ENCODE assay signal across 3 cellular contexts in the genomic region with DNA sequence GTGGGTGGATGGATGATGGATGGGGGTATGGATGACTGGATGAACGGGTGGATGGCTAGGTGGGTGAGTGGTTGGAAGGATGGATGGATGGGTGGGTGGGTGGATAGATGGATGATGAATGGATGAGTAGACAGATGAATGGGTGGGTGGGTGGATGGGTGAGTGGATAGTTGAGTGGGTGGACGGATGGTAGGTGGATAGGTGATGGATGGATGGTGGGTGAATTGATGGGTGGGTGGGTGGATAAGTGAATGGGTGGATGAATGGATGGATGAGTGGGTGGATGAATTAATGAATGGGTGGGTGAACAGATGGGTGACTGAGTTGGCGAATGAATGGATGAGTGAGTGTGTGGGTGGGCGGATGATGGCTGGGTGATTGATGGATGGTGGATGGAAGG.
TF ChIP-seq lines count a peak whose summit lies in the region.

No MANE protein-coding gene starts in this region.

TF ChIP-seq in HEK293, 187 proteins besides CTCF, POLR2A, EP300 and RAD21:
- TF ChIP-seq EGR2 (tag by site-specific recombination; IDR thresholded peaks at IDR 0.05; ENCODE audit: low read depth) (peak; percentile 100), ZFHX2 (tag by site-specific recombination; conservative IDR thresholded peaks at IDR 0.05) (peak; percentile 100), MZF1 (tag by site-specific recombination; IDR thresholded peaks at IDR 0.05; ENCODE audit: borderline replicate concordance) (no peak), SP2 (tag by site-specific recombination; IDR thresholded peaks at IDR 0.05) (0 out of 2 replicates have a peak, but pooled peaks have one; percentile 12)

TF ChIP-seq in IMR-90, 13 proteins besides CTCF, POLR2A, EP300 and RAD21:
- TF ChIP-seq CHD1 (IDR thresholded peaks at IDR 0.05; ENCODE audit: low read depth, low read length) = no peak
- TF ChIP-seq CEBPB (IDR thresholded peaks at IDR 0.05; ENCODE audit: low read depth, low read length) = no peak
- TF ChIP-seq, protein P1, sequence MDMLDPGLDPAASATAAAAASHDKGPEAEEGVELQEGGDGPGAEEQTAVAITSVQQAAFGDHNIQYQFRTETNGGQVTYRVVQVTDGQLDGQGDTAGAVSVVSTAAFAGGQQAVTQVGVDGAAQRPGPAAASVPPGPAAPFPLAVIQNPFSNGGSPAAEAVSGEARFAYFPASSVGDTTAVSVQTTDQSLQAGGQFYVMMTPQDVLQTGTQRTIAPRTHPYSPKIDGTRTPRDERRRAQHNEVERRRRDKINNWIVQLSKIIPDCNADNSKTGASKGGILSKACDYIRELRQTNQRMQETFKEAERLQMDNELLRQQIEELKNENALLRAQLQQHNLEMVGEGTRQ (IDR thresholded peaks at IDR 0.05; ENCODE audit: low read depth, low read length) = no peak
- TF ChIP-seq MAZ (IDR thresholded peaks at IDR 0.05; ENCODE audit: borderline replicate concordance, low read depth, low read length) = no peak
- TF ChIP-seq, protein P2, sequence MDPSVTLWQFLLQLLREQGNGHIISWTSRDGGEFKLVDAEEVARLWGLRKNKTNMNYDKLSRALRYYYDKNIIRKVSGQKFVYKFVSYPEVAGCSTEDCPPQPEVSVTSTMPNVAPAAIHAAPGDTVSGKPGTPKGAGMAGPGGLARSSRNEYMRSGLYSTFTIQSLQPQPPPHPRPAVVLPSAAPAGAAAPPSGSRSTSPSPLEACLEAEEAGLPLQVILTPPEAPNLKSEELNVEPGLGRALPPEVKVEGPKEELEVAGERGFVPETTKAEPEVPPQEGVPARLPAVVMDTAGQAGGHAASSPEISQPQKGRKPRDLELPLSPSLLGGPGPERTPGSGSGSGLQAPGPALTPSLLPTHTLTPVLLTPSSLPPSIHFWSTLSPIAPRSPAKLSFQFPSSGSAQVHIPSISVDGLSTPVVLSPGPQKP (IDR thresholded peaks at IDR 0.05; ENCODE audit: borderline replicate concordance, low read depth, low read length) = no peak
- no peak for TF ChIP-seq RFX5 (IDR thresholded peaks at IDR 0.05; ENCODE audit: low read depth, low read length)
- TF ChIP-seq MAFK (IDR thresholded peaks at IDR 0.05; ENCODE audit: low read depth, low read length) = no peak
- no peak for TF ChIP-seq SMC3 (IDR thresholded peaks at IDR 0.05; ENCODE audit: low read depth, low read length)
- no peak for TF ChIP-seq RCOR1 (IDR thresholded peaks at IDR 0.05; ENCODE audit: insufficient replicate concordance, low read length)
- TF ChIP-seq BHLHE40 (IDR thresholded peaks at IDR 0.05; ENCODE audit: low read depth, low read length) = no peak
- TF ChIP-seq FOS (IDR thresholded peaks at IDR 0.05; ENCODE audit: low read depth, low read length) = no peak
- no peak for TF ChIP-seq MXI1 (IDR thresholded peaks at IDR 0.05; ENCODE audit: borderline replicate concordance, low read depth, low read length)
- TF ChIP-seq NFE2L2 (IDR thresholded peaks at IDR 0.05; ENCODE audit: low read depth, low read length) = no peak

TF ChIP-seq in K562, 482 proteins besides CTCF, POLR2A, EP300 and RAD21:
- TF ChIP-seq EGR1 (conservative IDR thresholded peaks at IDR 0.05) = peak; percentile 92
- TF ChIP-seq KDM5B (IDR thresholded peaks at IDR 0.05; ENCODE audit: insufficient replicate concordance, low read depth, low read length) = no peak
- TF ChIP-seq, protein P3, sequence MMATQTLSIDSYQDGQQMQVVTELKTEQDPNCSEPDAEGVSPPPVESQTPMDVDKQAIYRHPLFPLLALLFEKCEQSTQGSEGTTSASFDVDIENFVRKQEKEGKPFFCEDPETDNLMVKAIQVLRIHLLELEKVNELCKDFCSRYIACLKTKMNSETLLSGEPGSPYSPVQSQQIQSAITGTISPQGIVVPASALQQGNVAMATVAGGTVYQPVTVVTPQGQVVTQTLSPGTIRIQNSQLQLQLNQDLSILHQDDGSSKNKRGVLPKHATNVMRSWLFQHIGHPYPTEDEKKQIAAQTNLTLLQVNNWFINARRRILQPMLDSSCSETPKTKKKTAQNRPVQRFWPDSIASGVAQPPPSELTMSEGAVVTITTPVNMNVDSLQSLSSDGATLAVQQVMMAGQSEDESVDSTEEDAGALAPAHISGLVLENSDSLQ (IDR thresholded peaks at IDR 0.05) = peak; percentile 22; the same call in 1 of the 2 replicates
TF ChIP-seq in K562: peak in this region for 2.
